ENCODE assay signal across 13 cellular contexts in genomic region chr4:118941149-118941548, GRCh38. TPM values are rescaled to one million over a fixed set of nuclear protein-coding genes. Genes with fewer than 3 reads are reported as not detected.
A peak's percentile ranks its signal among the peaks of the same experiment; 100 is the strongest.
DNase-seq lines count a peak whose midpoint lies in the region; ATAC-seq and TF ChIP-seq lines count a peak whose summit lies in the region.
"Had no signal": no experiment of that assay in that cellular context is flagged by ENCODE, and none has a peak within 500 bp of the region (broad histone marks: within the 10 kb centered on the region; RNA-seq: fewer than 3 reads in every experiment).

No MANE protein-coding gene starts in this region.

- H3K9me3 ChIP-seq in breast epithelium (no peaks in the 10 kb centered on the region), transverse colon (no peaks in the 10 kb centered on the region)
- H3K9me3 ChIP-seq: SK-N-SH had no signal

- H3K36me3 ChIP-seq in breast epithelium, result no peaks in the 10 kb centered on the region
- no peaks in the 10 kb centered on the region for H3K36me3 ChIP-seq in transverse colon

- no peak for TF ChIP-seq EP300 in transverse colon (IDR thresholded peaks at IDR 0.05; ENCODE audit: low read depth)

- 38 to 55% methylated on average over 1 of the region's 1 CpG for WGBS in transverse colon (ENCODE audit: low coverage in 1 of 2), 2 donors

- H3K27ac ChIP-seq in breast epithelium (peak overlapping the region; percentile 30 to 56), transverse colon (peak overlapping the region; percentile 72 to 77 (median 74))

- no peak for ATAC-seq in HG03196 (IDR thresholded peaks at IDR 0.05; ENCODE audit: unreplicated experiment)
- ATAC-seq: K562 had no signal

- TF ChIP-seq CTCF in breast epithelium (IDR thresholded peaks at IDR 0.05), result no peak
- no peak for TF ChIP-seq CTCF in transverse colon (IDR thresholded peaks at IDR 0.05)

- H3K27me3 ChIP-seq in breast epithelium (no peaks in the 10 kb centered on the region), transverse colon (no peaks in the 10 kb centered on the region)
- H3K27me3 ChIP-seq: dorsolateral prefrontal cortex had no signal

- in situ Hi-C loops in transverse colon (cut with MboI; ENCODE audit: low pct_ligation_motif_present in 1 of 4, low pct_unique_long_range_greater_than_20kb in 1 of 4, low sequenced_read_pairs in 3 of 4), result no loop called here

- H3K4me1 ChIP-seq in breast epithelium (no peaks in the 10 kb centered on the region), transverse colon (peaks cover 0 to 22% (median 2%) of the 10 kb centered on the region in 4 donors)

- no peak for TF ChIP-seq POLR2A in breast epithelium (IDR thresholded peaks at IDR 0.05)
- no peak for TF ChIP-seq POLR2A in transverse colon (IDR thresholded peaks at IDR 0.05)

- intact Hi-C loops in breast epithelium (cut with DNase I; ENCODE audit: low total_unique reads) (no loop called here), transverse colon (cut with DNase I; ENCODE audit: low total_unique reads) (no loop called here)

- no peak overlapping the region for H3K4me3 ChIP-seq in breast epithelium
- H3K4me3 ChIP-seq in transverse colon, result no peak overlapping the region
- H3K4me3 ChIP-seq: dorsolateral prefrontal cortex, K562 had no signal

- DNase-seq in DMS53 (lab: John Stamatoyannopoulos, UW) (peak; percentile 10), DMS53 treated with DMSO at 0.1 percent for 48 hours (lab: John Stamatoyannopoulos, UW; ENCODE audit: unreplicated experiment) (no peak), breast epithelium (ENCODE audit: low spot score in 2 of 2) (peak in 1 of 2 donors; percentile 54), kidney glomerular epithelial cell (lab: John Stamatoyannopoulos, UW) (peak; percentile 9), transverse colon (peak; percentile 15)
- DNase-seq in activated CD4-positive, CD25-positive, alpha-beta regulatory T cell (lab: John Stamatoyannopoulos, UW), result no peak
- no peak for DNase-seq in activated CD8-positive, alpha-beta memory T cell treated with anti-CD3 and anti-CD28 coated beads for 24 hours
- DNase-seq: 8988T; activated CD4-positive, alpha-beta memory T cell treated with anti-CD3 and anti-CD28 coated beads for 36 hours; dorsolateral prefrontal cortex; SK-N-SH had no signal

RNA-seq across cellular contexts. Expression of gene SYNPO2, which starts 52.5 kb away (rescaled TPM):
- total RNA-seq in breast epithelium, result 10 to 100 TPM; 30.2 to 90.1 (median 52.7) TPM
- 100 to 1,000 TPM in 3 of 4 donors, 10 to 100 TPM in 1; 99.7 to 400 (median 145) TPM for total RNA-seq in transverse colon

Comparison
In these comparisons a context has a peak if more than half of its experiments do, and no peak if none do; other contexts are left out.
1. DNase-seq: peak in DMS53 (single experiment), kidney glomerular epithelial cell (single experiment) and transverse colon (single experiment); none in DMS53 treated with DMSO at 0.1 percent for 48 hours (single experiment), activated CD4-positive, CD25-positive, alpha-beta regulatory T cell (0 of 4) and activated CD8-positive, alpha-beta memory T cell treated with anti-CD3 and anti-CD28 coated beads for 24 hours (single experiment).